In the genomic region with DNA sequence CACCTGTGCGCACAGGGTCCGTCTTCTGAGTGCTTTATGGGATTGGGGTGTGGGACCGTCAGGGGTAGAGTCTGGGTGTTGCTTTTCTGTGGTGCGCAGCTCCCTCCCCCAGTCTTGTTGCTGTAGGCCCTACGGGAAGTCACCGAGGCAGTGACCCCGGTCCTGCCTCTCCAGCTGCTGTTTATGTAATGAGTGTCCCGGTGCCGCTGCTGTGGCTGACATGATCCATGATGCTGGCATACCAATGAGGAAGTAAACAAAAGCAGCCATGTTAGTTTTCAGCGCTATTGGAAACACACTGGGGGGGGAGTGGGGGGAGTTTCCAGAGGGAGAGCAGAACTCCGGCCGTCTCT, we compare ENCODE assay signal across 1 cellular context.
TF ChIP-seq lines count a peak whose summit lies in the region.

No MANE protein-coding gene starts in this region.

TF ChIP-seq in HepG2, 621 proteins besides CTCF, POLR2A, EP300 and RAD21 (continued from another document and continues in another):
- no peak for TF ChIP-seq ZBTB26 (CRISPR knock-in tag; IDR thresholded peaks at IDR 0.05; ENCODE audit: borderline replicate concordance)
- no peak for TF ChIP-seq HMGA1 (CRISPR knock-in tag; conservative IDR thresholded peaks at IDR 0.05)
- peak; percentile 14 for TF ChIP-seq SKI (IDR thresholded peaks at IDR 0.05; ENCODE audit: partially characterized antibody)
- TF ChIP-seq RFX1 (IDR thresholded peaks at IDR 0.05): no peak
- TF ChIP-seq PRMT3 (CRISPR knock-in tag; IDR thresholded peaks at IDR 0.05; ENCODE audit: borderline replicate concordance, low read depth): no peak
- TF ChIP-seq GPN1 (CRISPR knock-in tag; IDR thresholded peaks at IDR 0.05; ENCODE audit: borderline replicate concordance): no peak
- TF ChIP-seq ZNF124 (CRISPR knock-in tag; IDR thresholded peaks at IDR 0.05): no peak
- TF ChIP-seq ZNF556 (CRISPR knock-in tag; IDR thresholded peaks at IDR 0.05; ENCODE audit: borderline replicate concordance): no peak
- TF ChIP-seq ZNF674 (CRISPR knock-in tag; IDR thresholded peaks at IDR 0.05; ENCODE audit: low read depth): no peak
- no peak for TF ChIP-seq ZNF33B (CRISPR knock-in tag; IDR thresholded peaks at IDR 0.05)
- TF ChIP-seq ZNF224 (CRISPR knock-in tag; IDR thresholded peaks at IDR 0.05): no peak
- TF ChIP-seq ZNF746 (CRISPR knock-in tag; IDR thresholded peaks at IDR 0.05): 0 out of 2 replicates have a peak, but pooled peaks have one; percentile 31
- TF ChIP-seq, protein P1, sequence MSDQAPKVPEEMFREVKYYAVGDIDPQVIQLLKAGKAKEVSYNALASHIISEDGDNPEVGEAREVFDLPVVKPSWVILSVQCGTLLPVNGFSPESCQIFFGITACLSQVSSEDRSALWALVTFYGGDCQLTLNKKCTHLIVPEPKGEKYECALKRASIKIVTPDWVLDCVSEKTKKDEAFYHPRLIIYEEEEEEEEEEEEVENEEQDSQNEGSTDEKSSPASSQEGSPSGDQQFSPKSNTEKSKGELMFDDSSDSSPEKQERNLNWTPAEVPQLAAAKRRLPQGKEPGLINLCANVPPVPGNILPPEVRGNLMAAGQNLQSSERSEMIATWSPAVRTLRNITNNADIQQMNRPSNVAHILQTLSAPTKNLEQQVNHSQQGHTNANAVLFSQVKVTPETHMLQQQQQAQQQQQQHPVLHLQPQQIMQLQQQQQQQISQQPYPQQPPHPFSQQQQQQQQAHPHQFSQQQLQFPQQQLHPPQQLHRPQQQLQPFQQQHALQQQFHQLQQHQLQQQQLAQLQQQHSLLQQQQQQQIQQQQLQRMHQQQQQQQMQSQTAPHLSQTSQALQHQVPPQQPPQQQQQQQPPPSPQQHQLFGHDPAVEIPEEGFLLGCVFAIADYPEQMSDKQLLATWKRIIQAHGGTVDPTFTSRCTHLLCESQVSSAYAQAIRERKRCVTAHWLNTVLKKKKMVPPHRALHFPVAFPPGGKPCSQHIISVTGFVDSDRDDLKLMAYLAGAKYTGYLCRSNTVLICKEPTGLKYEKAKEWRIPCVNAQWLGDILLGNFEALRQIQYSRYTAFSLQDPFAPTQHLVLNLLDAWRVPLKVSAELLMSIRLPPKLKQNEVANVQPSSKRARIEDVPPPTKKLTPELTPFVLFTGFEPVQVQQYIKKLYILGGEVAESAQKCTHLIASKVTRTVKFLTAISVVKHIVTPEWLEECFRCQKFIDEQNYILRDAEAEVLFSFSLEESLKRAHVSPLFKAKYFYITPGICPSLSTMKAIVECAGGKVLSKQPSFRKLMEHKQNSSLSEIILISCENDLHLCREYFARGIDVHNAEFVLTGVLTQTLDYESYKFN (CRISPR knock-in tag; conservative IDR thresholded peaks at IDR 0.05): peak; percentile 15; the same call in 1 of the 2 replicates
- no peak for TF ChIP-seq ZSCAN20 (CRISPR knock-in tag; IDR thresholded peaks at IDR 0.05; ENCODE audit: borderline replicate concordance)
- no peak for TF ChIP-seq THYN1 (CRISPR knock-in tag; IDR thresholded peaks at IDR 0.05; ENCODE audit: borderline replicate concordance, low read depth)
- no peak for TF ChIP-seq BRD4 (CRISPR knock-in tag; IDR thresholded peaks at IDR 0.05)
- TF ChIP-seq CENPBD1 (CRISPR knock-in tag; IDR thresholded peaks at IDR 0.05; ENCODE audit: borderline replicate concordance, low read depth): no peak
- no peak for TF ChIP-seq ZSCAN22 (CRISPR knock-in tag; IDR thresholded peaks at IDR 0.05)
- TF ChIP-seq ZNF878 (CRISPR knock-in tag; IDR thresholded peaks at IDR 0.05): no peak
- TF ChIP-seq POGK (CRISPR knock-in tag; conservative IDR thresholded peaks at IDR 0.05): no peak
- no peak for TF ChIP-seq CBX5 (CRISPR knock-in tag; IDR thresholded peaks at IDR 0.05; ENCODE audit: borderline replicate concordance)
- TF ChIP-seq, protein P2, sequence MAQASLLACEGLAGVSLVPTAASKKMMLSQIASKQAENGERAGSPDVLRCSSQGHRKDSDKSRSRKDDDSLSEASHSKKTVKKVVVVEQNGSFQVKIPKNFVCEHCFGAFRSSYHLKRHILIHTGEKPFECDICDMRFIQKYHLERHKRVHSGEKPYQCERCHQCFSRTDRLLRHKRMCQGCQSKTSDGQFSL (CRISPR knock-in tag; IDR thresholded peaks at IDR 0.05): no peak
- TF ChIP-seq IKZF1 (IDR thresholded peaks at IDR 0.05): no peak
- no peak for TF ChIP-seq TFE3 (CRISPR knock-in tag; IDR thresholded peaks at IDR 0.05)
- TF ChIP-seq ZZZ3 (CRISPR knock-in tag; IDR thresholded peaks at IDR 0.05; ENCODE audit: borderline replicate concordance): no peak
- no peak for TF ChIP-seq SMAD1 (CRISPR knock-in tag; IDR thresholded peaks at IDR 0.05; ENCODE audit: borderline replicate concordance, low read depth)
- TF ChIP-seq, protein P3, sequence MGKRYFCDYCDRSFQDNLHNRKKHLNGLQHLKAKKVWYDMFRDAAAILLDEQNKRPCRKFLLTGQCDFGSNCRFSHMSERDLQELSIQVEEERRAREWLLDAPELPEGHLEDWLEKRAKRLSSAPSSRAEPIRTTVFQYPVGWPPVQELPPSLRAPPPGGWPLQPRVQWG (CRISPR knock-in tag; IDR thresholded peaks at IDR 0.05; ENCODE audit: borderline replicate concordance, low read depth): no peak
- TF ChIP-seq, protein P4, sequence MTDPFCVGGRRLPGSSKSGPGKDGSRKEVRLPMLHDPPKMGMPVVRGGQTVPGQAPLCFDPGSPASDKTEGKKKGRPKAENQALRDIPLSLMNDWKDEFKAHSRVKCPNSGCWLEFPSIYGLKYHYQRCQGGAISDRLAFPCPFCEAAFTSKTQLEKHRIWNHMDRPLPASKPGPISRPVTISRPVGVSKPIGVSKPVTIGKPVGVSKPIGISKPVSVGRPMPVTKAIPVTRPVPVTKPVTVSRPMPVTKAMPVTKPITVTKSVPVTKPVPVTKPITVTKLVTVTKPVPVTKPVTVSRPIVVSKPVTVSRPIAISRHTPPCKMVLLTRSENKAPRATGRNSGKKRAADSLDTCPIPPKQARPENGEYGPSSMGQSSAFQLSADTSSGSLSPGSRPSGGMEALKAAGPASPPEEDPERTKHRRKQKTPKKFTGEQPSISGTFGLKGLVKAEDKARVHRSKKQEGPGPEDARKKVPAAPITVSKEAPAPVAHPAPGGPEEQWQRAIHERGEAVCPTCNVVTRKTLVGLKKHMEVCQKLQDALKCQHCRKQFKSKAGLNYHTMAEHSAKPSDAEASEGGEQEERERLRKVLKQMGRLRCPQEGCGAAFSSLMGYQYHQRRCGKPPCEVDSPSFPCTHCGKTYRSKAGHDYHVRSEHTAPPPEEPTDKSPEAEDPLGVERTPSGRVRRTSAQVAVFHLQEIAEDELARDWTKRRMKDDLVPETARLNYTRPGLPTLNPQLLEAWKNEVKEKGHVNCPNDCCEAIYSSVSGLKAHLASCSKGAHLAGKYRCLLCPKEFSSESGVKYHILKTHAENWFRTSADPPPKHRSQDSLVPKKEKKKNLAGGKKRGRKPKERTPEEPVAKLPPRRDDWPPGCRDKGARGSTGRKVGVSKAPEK (CRISPR knock-in tag; IDR thresholded peaks at IDR 0.05; ENCODE audit: borderline replicate concordance): no peak
- TF ChIP-seq TEAD3 (CRISPR knock-in tag; optimal IDR thresholded peaks at IDR 0.05; ENCODE audit: borderline replicate concordance): peak; percentile 54
- no peak for TF ChIP-seq ZNF563 (CRISPR knock-in tag; IDR thresholded peaks at IDR 0.05)
- TF ChIP-seq ZNF672 (CRISPR knock-in tag; IDR thresholded peaks at IDR 0.05): no peak
- TF ChIP-seq, protein P5, sequence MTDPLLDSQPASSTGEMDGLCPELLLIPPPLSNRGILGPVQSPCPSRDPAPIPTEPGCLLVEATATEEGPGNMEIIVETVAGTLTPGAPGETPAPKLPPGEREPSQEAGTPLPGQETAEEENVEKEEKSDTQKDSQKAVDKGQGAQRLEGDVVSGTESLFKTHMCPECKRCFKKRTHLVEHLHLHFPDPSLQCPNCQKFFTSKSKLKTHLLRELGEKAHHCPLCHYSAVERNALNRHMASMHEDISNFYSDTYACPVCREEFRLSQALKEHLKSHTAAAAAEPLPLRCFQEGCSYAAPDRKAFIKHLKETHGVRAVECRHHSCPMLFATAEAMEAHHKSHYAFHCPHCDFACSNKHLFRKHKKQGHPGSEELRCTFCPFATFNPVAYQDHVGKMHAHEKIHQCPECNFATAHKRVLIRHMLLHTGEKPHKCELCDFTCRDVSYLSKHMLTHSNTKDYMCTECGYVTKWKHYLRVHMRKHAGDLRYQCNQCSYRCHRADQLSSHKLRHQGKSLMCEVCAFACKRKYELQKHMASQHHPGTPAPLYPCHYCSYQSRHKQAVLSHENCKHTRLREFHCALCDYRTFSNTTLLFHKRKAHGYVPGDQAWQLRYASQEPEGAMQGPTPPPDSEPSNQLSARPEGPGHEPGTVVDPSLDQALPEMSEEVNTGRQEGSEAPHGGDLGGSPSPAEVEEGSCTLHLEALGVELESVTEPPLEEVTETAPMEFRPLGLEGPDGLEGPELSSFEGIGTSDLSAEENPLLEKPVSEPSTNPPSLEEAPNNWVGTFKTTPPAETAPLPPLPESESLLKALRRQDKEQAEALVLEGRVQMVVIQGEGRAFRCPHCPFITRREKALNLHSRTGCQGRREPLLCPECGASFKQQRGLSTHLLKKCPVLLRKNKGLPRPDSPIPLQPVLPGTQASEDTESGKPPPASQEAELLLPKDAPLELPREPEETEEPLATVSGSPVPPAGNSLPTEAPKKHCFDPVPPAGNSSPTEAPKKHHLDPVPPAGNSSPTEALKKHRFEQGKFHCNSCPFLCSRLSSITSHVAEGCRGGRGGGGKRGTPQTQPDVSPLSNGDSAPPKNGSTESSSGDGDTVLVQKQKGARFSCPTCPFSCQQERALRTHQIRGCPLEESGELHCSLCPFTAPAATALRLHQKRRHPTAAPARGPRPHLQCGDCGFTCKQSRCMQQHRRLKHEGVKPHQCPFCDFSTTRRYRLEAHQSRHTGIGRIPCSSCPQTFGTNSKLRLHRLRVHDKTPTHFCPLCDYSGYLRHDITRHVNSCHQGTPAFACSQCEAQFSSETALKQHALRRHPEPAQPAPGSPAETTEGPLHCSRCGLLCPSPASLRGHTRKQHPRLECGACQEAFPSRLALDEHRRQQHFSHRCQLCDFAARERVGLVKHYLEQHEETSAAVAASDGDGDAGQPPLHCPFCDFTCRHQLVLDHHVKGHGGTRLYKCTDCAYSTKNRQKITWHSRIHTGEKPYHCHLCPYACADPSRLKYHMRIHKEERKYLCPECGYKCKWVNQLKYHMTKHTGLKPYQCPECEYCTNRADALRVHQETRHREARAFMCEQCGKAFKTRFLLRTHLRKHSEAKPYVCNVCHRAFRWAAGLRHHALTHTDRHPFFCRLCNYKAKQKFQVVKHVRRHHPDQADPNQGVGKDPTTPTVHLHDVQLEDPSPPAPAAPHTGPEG (CRISPR knock-in tag; IDR thresholded peaks at IDR 0.05): no peak
- TF ChIP-seq SMARCC2 (IDR thresholded peaks at IDR 0.05): no peak
- TF ChIP-seq GABPA (IDR thresholded peaks at IDR 0.05; ENCODE audit: low read depth, low read length): no peak
- TF ChIP-seq GABPA (CRISPR knock-in tag; IDR thresholded peaks at IDR 0.05; ENCODE audit: low read depth): peak; percentile 58; the same call in 1 of the 2 replicates
- TF ChIP-seq, protein P6, sequence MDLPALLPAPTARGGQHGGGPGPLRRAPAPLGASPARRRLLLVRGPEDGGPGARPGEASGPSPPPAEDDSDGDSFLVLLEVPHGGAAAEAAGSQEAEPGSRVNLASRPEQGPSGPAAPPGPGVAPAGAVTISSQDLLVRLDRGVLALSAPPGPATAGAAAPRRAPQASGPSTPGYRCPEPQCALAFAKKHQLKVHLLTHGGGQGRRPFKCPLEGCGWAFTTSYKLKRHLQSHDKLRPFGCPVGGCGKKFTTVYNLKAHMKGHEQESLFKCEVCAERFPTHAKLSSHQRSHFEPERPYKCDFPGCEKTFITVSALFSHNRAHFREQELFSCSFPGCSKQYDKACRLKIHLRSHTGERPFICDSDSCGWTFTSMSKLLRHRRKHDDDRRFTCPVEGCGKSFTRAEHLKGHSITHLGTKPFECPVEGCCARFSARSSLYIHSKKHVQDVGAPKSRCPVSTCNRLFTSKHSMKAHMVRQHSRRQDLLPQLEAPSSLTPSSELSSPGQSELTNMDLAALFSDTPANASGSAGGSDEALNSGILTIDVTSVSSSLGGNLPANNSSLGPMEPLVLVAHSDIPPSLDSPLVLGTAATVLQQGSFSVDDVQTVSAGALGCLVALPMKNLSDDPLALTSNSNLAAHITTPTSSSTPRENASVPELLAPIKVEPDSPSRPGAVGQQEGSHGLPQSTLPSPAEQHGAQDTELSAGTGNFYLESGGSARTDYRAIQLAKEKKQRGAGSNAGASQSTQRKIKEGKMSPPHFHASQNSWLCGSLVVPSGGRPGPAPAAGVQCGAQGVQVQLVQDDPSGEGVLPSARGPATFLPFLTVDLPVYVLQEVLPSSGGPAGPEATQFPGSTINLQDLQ (CRISPR knock-in tag; IDR thresholded peaks at IDR 0.05): no peak
- no peak for TF ChIP-seq POLR2AphosphoS2 (IDR thresholded peaks at IDR 0.05; ENCODE audit: low read depth, low read length)
- TF ChIP-seq SOX5 (CRISPR knock-in tag; IDR thresholded peaks at IDR 0.05; ENCODE audit: borderline replicate concordance): peak; percentile 37; the same call in 1 of the 2 replicates
